8 cellular contexts compared by ENCODE assay signal in genomic region chr14:103384450-103385152, GRCh38. TPM values are rescaled to one million over a fixed set of nuclear protein-coding genes. Genes with fewer than 3 reads are reported as not detected.
DNase-seq lines count a peak whose midpoint lies in the region; ATAC-seq, FAIRE-seq and TF ChIP-seq lines count a peak whose summit lies in the region.

No MANE protein-coding gene starts in this region.

- BruUV-seq in IMR-90 (replicated peaks; lab: Mats Ljungman, UMichigan) = no TSS peak

- H3K27ac ChIP-seq in IMR-90 (ENCODE audit: insufficient read depth, low read length) = peak overlapping the region; percentile 83
- H3K27ac ChIP-seq in muscle layer of duodenum (ENCODE audit: low read length) = peak overlapping the region; percentile 16

- H3K27me3 ChIP-seq in IMR-90 (ENCODE audit: control insufficient read depth, insufficient read depth, low read length) = no peaks in the 10 kb centered on the region
- H3K27me3 ChIP-seq in muscle layer of duodenum (ENCODE audit: low read depth, low read length) = no peaks in the 10 kb centered on the region

- no peak for TF ChIP-seq RAD21 in IMR-90 (IDR thresholded peaks at IDR 0.05; ENCODE audit: low read length)

- peaks cover 5 to 30% of the 10 kb centered on the region in 2 experiments; a peak in 3 of 4 replicates for H3K79me1 ChIP-seq in IMR-90 (ENCODE audit: low read depth in 1 of 2, low read length in 2 of 2)

- peak overlapping the region; percentile 66 for H3K56ac ChIP-seq in IMR-90 (ENCODE audit: extremely low read depth, insufficient read depth, low read length)

- peaks cover 6% of the 10 kb centered on the region for H3K27me3 Mint-ChIP-seq in activated CD4-positive, alpha-beta T cell treated with anti-CD3 and anti-CD28 coated beads, Interleukin-2, amount 10 ng/mL, durations not matched to agents 24 days and 14 days
- H3K27me3 Mint-ChIP-seq in chondrocyte (ENCODE audit: low read depth) = no peaks in the 10 kb centered on the region

- H3K9me3 ChIP-seq in IMR-90 (ENCODE audit: control insufficient read depth, insufficient read depth, low read length) (no peaks in the 10 kb centered on the region), muscle layer of duodenum (ENCODE audit: control insufficient read depth in 1 of 2, low read length in 2 of 2) (no peaks in the 10 kb centered on the region)

- H3K4me3 Mint-ChIP-seq in activated CD4-positive, alpha-beta T cell treated with anti-CD3 and anti-CD28 coated beads, Interleukin-2, amount 10 ng/mL, durations not matched to agents 24 days and 14 days = peak overlapping the region; percentile 94
- H3K4me3 Mint-ChIP-seq in chondrocyte (ENCODE audit: unreplicated experiment) = peak overlapping the region; percentile 88

- H3K4me2 ChIP-seq in IMR-90 (ENCODE audit: low read depth, low read length) = peak overlapping the region; percentile 67

- peak overlapping the region; percentile 43 for H2BK5ac ChIP-seq in IMR-90 (ENCODE audit: low read depth, low read length, poor library complexity, severe bottlenecking)

- CTCF ChIA-PET in IMR-90 (lab: Yijun Ruan, JAX) = no interaction called here

- peak overlapping the region; percentile 91 for H3K27ac Mint-ChIP-seq in activated CD4-positive, alpha-beta T cell treated with anti-CD3 and anti-CD28 coated beads, Interleukin-2, amount 10 ng/mL, durations not matched to agents 24 days and 14 days
- peak overlapping the region; percentile 94 for H3K27ac Mint-ChIP-seq in chondrocyte (ENCODE audit: unreplicated experiment)

- FAIRE-seq in H54 (lab: Jason Lieb, UNC) = no peak

- H4K8ac ChIP-seq in IMR-90 (ENCODE audit: low read depth in 2 of 2, low read length in 2 of 2) = peak overlapping the region; percentile 67 to 76

- H3K14ac ChIP-seq in IMR-90 (replicated peaks; ENCODE audit: low read depth, low read length) = peak overlapping the region; percentile 71; the same call in 1 of the 2 replicates

- 9% methylated on average over 22 of the region's 31 CpGs; no CpG with 5 or more reads in 1 of the 2 experiments for WGBS in IMR-90 (ENCODE audit: extremely low coverage in 2 of 2, insufficient read length in 1 of 2), 2 experiments

- in situ Hi-C loops in IMR-90 (cut with MboI; ENCODE audit: low sequenced_read_pairs) = no loop called here

- DNase-seq in activated CD4-positive, alpha-beta T cell treated with anti-CD3 and anti-CD28 coated beads, Interleukin-2, amount 10 ng/mL, durations not matched to agents 24 days and 14 days = peak; percentile 61
- no peak for DNase-seq in activated CD4-positive, alpha-beta T cell treated with anti-CD3 and anti-CD28 coated beads, Interleukin-2, amount 50 U/mL, for 4 hours
- no peak for DNase-seq in IMR-90
- DNase-seq in chondrocyte (ENCODE audit: low spot score) = no peak
- DNase-seq in stimulated activated naive CD4-positive, alpha-beta T cell (lab: John Stamatoyannopoulos, UW) = no peak
- DNase-seq in COLO829 (ENCODE audit: low spot score) = no peak
- DNase-seq in H54 (ENCODE audit: insufficient read length, low spot score) = no peak

- peaks cover 31% of the 10 kb centered on the region for H3K4me1 Mint-ChIP-seq in activated CD4-positive, alpha-beta T cell treated with anti-CD3 and anti-CD28 coated beads, Interleukin-2, amount 10 ng/mL, durations not matched to agents 24 days and 14 days
- peaks cover 37% of the 10 kb centered on the region for H3K4me1 Mint-ChIP-seq in chondrocyte (ENCODE audit: low read depth)

- peak; percentile 36 for ATAC-seq in IMR-90 (ENCODE audit: low read depth)

- peak overlapping the region; percentile 54; the same call in 1 of the 2 replicates for H3K23ac ChIP-seq in IMR-90 (ENCODE audit: low read depth, low read length)

- H2BK20ac ChIP-seq in IMR-90 (ENCODE audit: low read depth, low read length) = peak overlapping the region; percentile 55; the same call in 1 of the 2 replicates

- peak overlapping the region; percentile 8; the same call in 1 of the 2 replicates for H4K5ac ChIP-seq in IMR-90 (ENCODE audit: low read depth, low read length)

- peak overlapping the region; percentile 75 for H3K9ac ChIP-seq in IMR-90 (ENCODE audit: low read depth, low read length)

- TF ChIP-seq CTCF in IMR-90 (conservative IDR thresholded peaks at IDR 0.05; ENCODE audit: low read depth, low read length) (no peak), chondrocyte (IDR thresholded peaks at IDR 0.05) (no peak)

- H3K4ac ChIP-seq in IMR-90 (ENCODE audit: low read depth, low read length) = peak overlapping the region; percentile 59

- intact Hi-C loops in activated CD4-positive, alpha-beta T cell treated with anti-CD3 and anti-CD28 coated beads, Interleukin-2, amount 10 ng/mL, durations not matched to agents 24 days and 14 days (cut with micrococcal nuclease) = loop anchor here (1.0 kb wide), 1 partner anchor 50 kb away; the partner anchor contains the start of gene EIF5
- intact Hi-C loops in IMR-90 (cut with micrococcal nuclease) = loop anchor here (1.0 kb wide), 1 partner anchor 50 kb away; the partner anchor contains the start of gene EIF5

- peak overlapping the region; percentile 63; the same call in 1 of the 3 replicates for H2BK15ac ChIP-seq in IMR-90 (ENCODE audit: low read depth, low read length)

- no peak overlapping the region for H3K18ac ChIP-seq in IMR-90 (ENCODE audit: low read depth, low read length)

- no peaks in the 10 kb centered on the region for H3K9me3 Mint-ChIP-seq in activated CD4-positive, alpha-beta T cell treated with anti-CD3 and anti-CD28 coated beads, Interleukin-2, amount 10 ng/mL, durations not matched to agents 24 days and 14 days
- no peaks in the 10 kb centered on the region for H3K9me3 Mint-ChIP-seq in chondrocyte (ENCODE audit: low read depth)

- dilution Hi-C loops in IMR-90 (cut with HindIII; ENCODE audit: low sequenced_read_pairs, unreplicated experiment) = no loop called here

- no peak for TF ChIP-seq POLR2A in IMR-90 (IDR thresholded peaks at IDR 0.05; ENCODE audit: low read depth, low read length)
- TF ChIP-seq POLR2A in H54 (IDR thresholded peaks at IDR 0.05; ENCODE audit: low read depth, low read length) = no peak

- H2AFZ ChIP-seq in IMR-90 (replicated peaks; ENCODE audit: low read length, poor library complexity) = peak overlapping the region; percentile 86

- POLR2A ChIA-PET in IMR-90 (lab: Charles Lee; ENCODE audit: unreplicated experiment) = no interaction called here

- no peaks in the 10 kb centered on the region for H3K36me3 ChIP-seq in IMR-90 (ENCODE audit: control insufficient read depth, insufficient read depth, low read length)
- H3K36me3 ChIP-seq in muscle layer of duodenum (ENCODE audit: control insufficient read depth in 1 of 2, insufficient read depth in 2 of 2, low read length in 2 of 2) = peaks cover 0 to 7% of the 10 kb centered on the region in 2 donors

- H4K20me1 ChIP-seq in IMR-90 (ENCODE audit: insufficient read depth, low read length) = peaks cover 41% of the 10 kb centered on the region

- H2AK9ac ChIP-seq in IMR-90 (replicated peaks; ENCODE audit: low read depth, low read length, poor library complexity) = peak overlapping the region; percentile 98

- H3K4me1 ChIP-seq in IMR-90 (ENCODE audit: control insufficient read depth, insufficient read depth, low read length) (peaks cover 12% of the 10 kb centered on the region), muscle layer of duodenum (ENCODE audit: control insufficient read depth in 1 of 2, insufficient read depth in 2 of 2, low read length in 2 of 2) (peaks cover 0 to 21% of the 10 kb centered on the region in 2 donors)

- peaks cover 6% of the 10 kb centered on the region for H3K36me3 Mint-ChIP-seq in activated CD4-positive, alpha-beta T cell treated with anti-CD3 and anti-CD28 coated beads, Interleukin-2, amount 10 ng/mL, durations not matched to agents 24 days and 14 days (ENCODE audit: low read depth)
- no peaks in the 10 kb centered on the region for H3K36me3 Mint-ChIP-seq in chondrocyte (ENCODE audit: low read depth)

- peak overlapping the region; percentile 51 for H3K4me3 ChIP-seq in IMR-90 (ENCODE audit: insufficient read depth, low read depth, low read length)
- H3K4me3 ChIP-seq in muscle layer of duodenum (ENCODE audit: low read depth in 1 of 2, low read length in 2 of 2) = peak overlapping the region; percentile 94 to 96

- H3K9me1 ChIP-seq in IMR-90 (ENCODE audit: insufficient read depth, low read length) = peaks cover 14% of the 10 kb centered on the region

- peak overlapping the region; percentile 55 for H4K91ac ChIP-seq in IMR-90 (ENCODE audit: insufficient read depth, low read depth, low read length)

- peak overlapping the region; percentile 33; the same call in 1 of the 2 replicates for H2BK120ac ChIP-seq in IMR-90 (ENCODE audit: low read depth, low read length)

- peak overlapping the region; percentile 89 for H2AK5ac ChIP-seq in IMR-90 (ENCODE audit: low read depth, low read length)

TF ChIP-seq in IMR-90, 13 proteins besides CTCF, POLR2A, EP300 and RAD21 (continues in another document):
- TF ChIP-seq MAFK (IDR thresholded peaks at IDR 0.05; ENCODE audit: low read depth, low read length) (peak; percentile 49), CEBPB (IDR thresholded peaks at IDR 0.05; ENCODE audit: low read depth, low read length) (no peak), ELK1 (IDR thresholded peaks at IDR 0.05; ENCODE audit: borderline replicate concordance, low read depth, low read length) (no peak), FOS (IDR thresholded peaks at IDR 0.05; ENCODE audit: low read depth, low read length) (no peak), RCOR1 (IDR thresholded peaks at IDR 0.05; ENCODE audit: insufficient replicate concordance, low read length) (no peak)

RNA-seq across cellular contexts. Expression of gene MARK3, which starts 0.6 kb away (rescaled TPM):
- total RNA-seq in activated CD4-positive, alpha-beta T cell treated with anti-CD3 and anti-CD28 coated beads, Interleukin-2, amount 10 ng/mL, durations not matched to agents 24 days and 14 days = 82.0 and 89.7 TPM in 2 replicates
- 80.5 and 88.0 TPM in 2 replicates for total RNA-seq in IMR-90 (2012; rRNA removed)
- polyA plus RNA-seq in IMR-90 (2012; rRNA removed) = 72.8 and 78.5 TPM in 2 replicates
- 34.2 and 35.5 TPM in 2 replicates for polyA plus RNA-seq in IMR-90 (2012; cell fraction: cytosol; rRNA removed)
- polyA plus RNA-seq in IMR-90 (2012; cell fraction: nucleus; rRNA removed; ENCODE audit: low replicate concordance) = 156 and 427 TPM in 2 replicates
- total RNA-seq in chondrocyte = 65.1 to 73.7 TPM (median 70.8 TPM) in 3 replicates

RNA-seq across cellular contexts. Expression of gene EIF5, which starts 50.6 kb away (rescaled TPM):
- 258 and 260 TPM in 2 replicates for total RNA-seq in activated CD4-positive, alpha-beta T cell treated with anti-CD3 and anti-CD28 coated beads, Interleukin-2, amount 10 ng/mL, durations not matched to agents 24 days and 14 days
- total RNA-seq in IMR-90 (2012; rRNA removed) (163 and 241 TPM in 2 replicates), chondrocyte (175 to 212 TPM (median 181 TPM) in 3 replicates)
- polyA plus RNA-seq in IMR-90 (2012; rRNA removed) = 163 and 181 TPM in 2 replicates
- 141 and 165 TPM in 2 replicates for polyA plus RNA-seq in IMR-90 (2012; cell fraction: cytosol; rRNA removed)
- 111 and 312 TPM in 2 replicates for polyA plus RNA-seq in IMR-90 (2012; cell fraction: nucleus; rRNA removed; ENCODE audit: low replicate concordance)
